ENCODE assay signal across 1 cellular context in the genomic region with DNA sequence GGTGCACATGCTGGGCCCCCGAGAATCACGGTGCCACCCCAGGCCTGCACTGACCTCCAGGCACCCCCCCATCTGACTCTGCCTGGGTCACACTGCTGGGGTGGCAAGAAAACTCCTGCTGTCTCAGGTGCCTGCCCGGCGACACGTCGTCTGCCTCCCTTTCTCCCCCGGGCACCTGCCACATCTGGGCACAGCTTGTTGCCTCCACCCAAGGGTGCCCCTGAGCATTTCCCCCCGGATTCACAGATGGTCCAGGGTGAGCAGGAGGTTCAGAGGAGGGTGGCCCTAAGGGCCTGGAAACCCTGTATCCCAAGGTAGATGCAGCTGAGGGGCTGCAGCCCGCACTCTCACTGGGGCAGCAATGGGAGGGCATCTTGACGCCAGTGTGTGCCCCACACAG.
TF ChIP-seq lines count a peak whose summit lies in the region.

No MANE protein-coding gene starts in this region.

TF ChIP-seq in WTC11, 78 proteins besides CTCF, POLR2A, EP300 and RAD21 (continued from another document):
- TF ChIP-seq, protein P1, sequence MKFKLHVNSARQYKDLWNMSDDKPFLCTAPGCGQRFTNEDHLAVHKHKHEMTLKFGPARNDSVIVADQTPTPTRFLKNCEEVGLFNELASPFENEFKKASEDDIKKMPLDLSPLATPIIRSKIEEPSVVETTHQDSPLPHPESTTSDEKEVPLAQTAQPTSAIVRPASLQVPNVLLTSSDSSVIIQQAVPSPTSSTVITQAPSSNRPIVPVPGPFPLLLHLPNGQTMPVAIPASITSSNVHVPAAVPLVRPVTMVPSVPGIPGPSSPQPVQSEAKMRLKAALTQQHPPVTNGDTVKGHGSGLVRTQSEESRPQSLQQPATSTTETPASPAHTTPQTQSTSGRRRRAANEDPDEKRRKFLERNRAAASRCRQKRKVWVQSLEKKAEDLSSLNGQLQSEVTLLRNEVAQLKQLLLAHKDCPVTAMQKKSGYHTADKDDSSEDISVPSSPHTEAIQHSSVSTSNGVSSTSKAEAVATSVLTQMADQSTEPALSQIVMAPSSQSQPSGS (CRISPR knock-in tag; IDR thresholded peaks at IDR 0.05; ENCODE audit: borderline replicate concordance, low read depth), result no peak
- TF ChIP-seq ZNF423 (CRISPR knock-in tag; IDR thresholded peaks at IDR 0.05) (no peak), GABPB1 (CRISPR knock-in tag; IDR thresholded peaks at IDR 0.05) (no peak), FOXP1 (CRISPR knock-in tag; IDR thresholded peaks at IDR 0.05; ENCODE audit: borderline replicate concordance) (no peak), EMX1 (CRISPR knock-in tag; IDR thresholded peaks at IDR 0.05) (no peak)
- TF ChIP-seq, protein P2, sequence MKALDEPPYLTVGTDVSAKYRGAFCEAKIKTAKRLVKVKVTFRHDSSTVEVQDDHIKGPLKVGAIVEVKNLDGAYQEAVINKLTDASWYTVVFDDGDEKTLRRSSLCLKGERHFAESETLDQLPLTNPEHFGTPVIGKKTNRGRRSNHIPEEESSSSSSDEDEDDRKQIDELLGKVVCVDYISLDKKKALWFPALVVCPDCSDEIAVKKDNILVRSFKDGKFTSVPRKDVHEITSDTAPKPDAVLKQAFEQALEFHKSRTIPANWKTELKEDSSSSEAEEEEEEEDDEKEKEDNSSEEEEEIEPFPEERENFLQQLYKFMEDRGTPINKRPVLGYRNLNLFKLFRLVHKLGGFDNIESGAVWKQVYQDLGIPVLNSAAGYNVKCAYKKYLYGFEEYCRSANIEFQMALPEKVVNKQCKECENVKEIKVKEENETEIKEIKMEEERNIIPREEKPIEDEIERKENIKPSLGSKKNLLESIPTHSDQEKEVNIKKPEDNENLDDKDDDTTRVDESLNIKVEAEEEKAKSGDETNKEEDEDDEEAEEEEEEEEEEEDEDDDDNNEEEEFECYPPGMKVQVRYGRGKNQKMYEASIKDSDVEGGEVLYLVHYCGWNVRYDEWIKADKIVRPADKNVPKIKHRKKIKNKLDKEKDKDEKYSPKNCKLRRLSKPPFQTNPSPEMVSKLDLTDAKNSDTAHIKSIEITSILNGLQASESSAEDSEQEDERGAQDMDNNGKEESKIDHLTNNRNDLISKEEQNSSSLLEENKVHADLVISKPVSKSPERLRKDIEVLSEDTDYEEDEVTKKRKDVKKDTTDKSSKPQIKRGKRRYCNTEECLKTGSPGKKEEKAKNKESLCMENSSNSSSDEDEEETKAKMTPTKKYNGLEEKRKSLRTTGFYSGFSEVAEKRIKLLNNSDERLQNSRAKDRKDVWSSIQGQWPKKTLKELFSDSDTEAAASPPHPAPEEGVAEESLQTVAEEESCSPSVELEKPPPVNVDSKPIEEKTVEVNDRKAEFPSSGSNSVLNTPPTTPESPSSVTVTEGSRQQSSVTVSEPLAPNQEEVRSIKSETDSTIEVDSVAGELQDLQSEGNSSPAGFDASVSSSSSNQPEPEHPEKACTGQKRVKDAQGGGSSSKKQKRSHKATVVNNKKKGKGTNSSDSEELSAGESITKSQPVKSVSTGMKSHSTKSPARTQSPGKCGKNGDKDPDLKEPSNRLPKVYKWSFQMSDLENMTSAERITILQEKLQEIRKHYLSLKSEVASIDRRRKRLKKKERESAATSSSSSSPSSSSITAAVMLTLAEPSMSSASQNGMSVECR (CRISPR knock-in tag; IDR thresholded peaks at IDR 0.05; ENCODE audit: borderline replicate concordance), result no peak
- TF ChIP-seq, protein P3, sequence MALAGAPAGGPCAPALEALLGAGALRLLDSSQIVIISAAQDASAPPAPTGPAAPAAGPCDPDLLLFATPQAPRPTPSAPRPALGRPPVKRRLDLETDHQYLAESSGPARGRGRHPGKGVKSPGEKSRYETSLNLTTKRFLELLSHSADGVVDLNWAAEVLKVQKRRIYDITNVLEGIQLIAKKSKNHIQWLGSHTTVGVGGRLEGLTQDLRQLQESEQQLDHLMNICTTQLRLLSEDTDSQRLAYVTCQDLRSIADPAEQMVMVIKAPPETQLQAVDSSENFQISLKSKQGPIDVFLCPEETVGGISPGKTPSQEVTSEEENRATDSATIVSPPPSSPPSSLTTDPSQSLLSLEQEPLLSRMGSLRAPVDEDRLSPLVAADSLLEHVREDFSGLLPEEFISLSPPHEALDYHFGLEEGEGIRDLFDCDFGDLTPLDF (CRISPR knock-in tag; IDR thresholded peaks at IDR 0.05), result no peak
- TF ChIP-seq, protein P4, sequence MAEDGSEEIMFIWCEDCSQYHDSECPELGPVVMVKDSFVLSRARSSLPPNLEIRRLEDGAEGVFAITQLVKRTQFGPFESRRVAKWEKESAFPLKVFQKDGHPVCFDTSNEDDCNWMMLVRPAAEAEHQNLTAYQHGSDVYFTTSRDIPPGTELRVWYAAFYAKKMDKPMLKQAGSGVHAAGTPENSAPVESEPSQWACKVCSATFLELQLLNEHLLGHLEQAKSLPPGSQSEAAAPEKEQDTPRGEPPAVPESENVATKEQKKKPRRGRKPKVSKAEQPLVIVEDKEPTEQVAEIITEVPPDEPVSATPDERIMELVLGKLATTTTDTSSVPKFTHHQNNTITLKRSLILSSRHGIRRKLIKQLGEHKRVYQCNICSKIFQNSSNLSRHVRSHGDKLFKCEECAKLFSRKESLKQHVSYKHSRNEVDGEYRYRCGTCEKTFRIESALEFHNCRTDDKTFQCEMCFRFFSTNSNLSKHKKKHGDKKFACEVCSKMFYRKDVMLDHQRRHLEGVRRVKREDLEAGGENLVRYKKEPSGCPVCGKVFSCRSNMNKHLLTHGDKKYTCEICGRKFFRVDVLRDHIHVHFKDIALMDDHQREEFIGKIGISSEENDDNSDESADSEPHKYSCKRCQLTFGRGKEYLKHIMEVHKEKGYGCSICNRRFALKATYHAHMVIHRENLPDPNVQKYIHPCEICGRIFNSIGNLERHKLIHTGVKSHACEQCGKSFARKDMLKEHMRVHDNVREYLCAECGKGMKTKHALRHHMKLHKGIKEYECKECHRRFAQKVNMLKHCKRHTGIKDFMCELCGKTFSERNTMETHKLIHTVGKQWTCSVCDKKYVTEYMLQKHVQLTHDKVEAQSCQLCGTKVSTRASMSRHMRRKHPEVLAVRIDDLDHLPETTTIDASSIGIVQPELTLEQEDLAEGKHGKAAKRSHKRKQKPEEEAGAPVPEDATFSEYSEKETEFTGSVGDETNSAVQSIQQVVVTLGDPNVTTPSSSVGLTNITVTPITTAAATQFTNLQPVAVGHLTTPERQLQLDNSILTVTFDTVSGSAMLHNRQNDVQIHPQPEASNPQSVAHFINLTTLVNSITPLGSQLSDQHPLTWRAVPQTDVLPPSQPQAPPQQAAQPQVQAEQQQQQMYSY (CRISPR knock-in tag; IDR thresholded peaks at IDR 0.05), result no peak
